ENCODE assay signal across 27 cellular contexts in genomic region chrX:68872171-68872570, GRCh38.
"Had no signal": no experiment of that assay in that cellular context is flagged by ENCODE, and none has a peak within 500 bp of the region (broad histone marks: within the 10 kb centered on the region; RNA-seq: fewer than 3 reads in every experiment).

No MANE protein-coding gene starts in this region.

- H3K9me3 Mint-ChIP-seq: memory B cell; naive B cell; natural killer cell treated with Interleukin-12 subunit alpha and Interleukin-12 subunit beta and Interleukin-15 and Interleukin-18, amount 100 ng/mL, for 72 hours; stimulated activated naive CD8-positive, alpha-beta T cell treated with anti-CD3 and anti-CD28 coated beads, Interleukin-15, amount 100 ng/mL, for 72 hours; type B pancreatic cell had no signal

- H3K27ac ChIP-seq: coronary artery, esophagus muscularis mucosa, foreskin keratinocyte, gastroesophageal sphincter, heart left ventricle, hepatocyte, ovary, psoas muscle, thyroid gland had no signal

- H3K27me3 Mint-ChIP-seq: stimulated activated naive CD8-positive, alpha-beta T cell treated with anti-CD3 and anti-CD28 coated beads, Interleukin-15, amount 100 ng/mL, for 72 hours; type B pancreatic cell had no signal

- DNase-seq: dermis blood vessel endothelial cell; effector memory CD4-positive, alpha-beta T cell; foreskin keratinocyte; kidney; naive B cell; nucleus accumbens; ovary; psoas muscle; right cardiac atrium; stimulated activated CD4-positive, alpha-beta T cell treated with anti-CD3 and anti-CD28 coated beads, Interleukin-12 subunit alpha, Interleukin-12 subunit beta, amount 100 ng/mL, for 4 hours; stimulated activated CD4-positive, alpha-beta T cell treated with anti-CD3 and anti-CD28 coated beads, Interleukin-1b, Interleukin-23, amount 100 ng/mL, for 48 hours; stimulated activated CD4-positive, alpha-beta T cell treated with anti-CD3 and anti-CD28 coated beads, Interleukin-4, amount 100 ng/mL, for 1 hour; stimulated activated CD8-positive, alpha-beta memory T cell treated with anti-CD3 and anti-CD28 coated beads, Interleukin-4, amount 100 ng/mL, for 48 hours; stimulated activated naive CD4-positive, alpha-beta T cell; stimulated activated naive CD8-positive, alpha-beta T cell treated with anti-CD3 and anti-CD28 coated beads, Interleukin-15, amount 100 ng/mL, for 72 hours; thyroid gland had no signal

- H3K4me1 ChIP-seq: foreskin keratinocyte, gastroesophageal sphincter, psoas muscle, thyroid gland had no signal

- H3K27ac Mint-ChIP-seq: memory B cell; naive B cell; natural killer cell treated with Interleukin-12 subunit alpha and Interleukin-12 subunit beta and Interleukin-15 and Interleukin-18, amount 100 ng/mL, for 72 hours; type B pancreatic cell had no signal

- ATAC-seq: foreskin keratinocyte; gastroesophageal sphincter; heart left ventricle; natural killer cell treated with Interleukin-12 subunit alpha and Interleukin-12 subunit beta and Interleukin-15 and Interleukin-18, amount 100 ng/mL, for 72 hours; psoas muscle; right cardiac atrium; stimulated activated naive CD8-positive, alpha-beta T cell treated with anti-CD3 and anti-CD28 coated beads, Interleukin-15, amount 100 ng/mL, for 72 hours had no signal

- H3K4me1 Mint-ChIP-seq: memory B cell had no signal

- H3K4me3 ChIP-seq: coronary artery, esophagus muscularis mucosa, gastroesophageal sphincter, heart left ventricle, hepatocyte, lung, ovary, psoas muscle, smooth muscle cell, thyroid gland had no signal

- H3K4me3 Mint-ChIP-seq: memory B cell; naive B cell; natural killer cell treated with Interleukin-12 subunit alpha and Interleukin-12 subunit beta and Interleukin-15 and Interleukin-18, amount 100 ng/mL, for 72 hours; stimulated activated naive CD8-positive, alpha-beta T cell treated with anti-CD3 and anti-CD28 coated beads, Interleukin-15, amount 100 ng/mL, for 72 hours; type B pancreatic cell had no signal

- H3K9me3 ChIP-seq: esophagus muscularis mucosa, gastroesophageal sphincter, heart left ventricle, ovary, psoas muscle, thyroid gland had no signal

- H3K36me3 Mint-ChIP-seq: memory B cell; naive B cell; natural killer cell treated with Interleukin-12 subunit alpha and Interleukin-12 subunit beta and Interleukin-15 and Interleukin-18, amount 100 ng/mL, for 72 hours; type B pancreatic cell had no signal

- H3K36me3 ChIP-seq: esophagus muscularis mucosa, gastroesophageal sphincter, heart left ventricle, ovary, thyroid gland had no signal

- H3K27me3 ChIP-seq: esophagus muscularis mucosa, foreskin keratinocyte, gastroesophageal sphincter, hepatocyte, ovary, thyroid gland had no signal

- FAIRE-seq: endothelial cell of umbilical vein, kidney had no signal
